15 cellular contexts compared by ENCODE assay signal in genomic region chr18:1018211-1018651, GRCh38.
DNase-seq lines count a peak whose midpoint lies in the region; ATAC-seq and TF ChIP-seq lines count a peak whose summit lies in the region.
"Had no signal": no experiment of that assay in that cellular context is flagged by ENCODE, and none has a peak within 500 bp of the region (broad histone marks: within the 10 kb centered on the region; RNA-seq: fewer than 3 reads in every experiment).

No MANE protein-coding gene starts in this region.

- no peaks in the 10 kb centered on the region for H3K9me3 ChIP-seq in adipocyte (ENCODE audit: control insufficient read depth, low read length)
- no peaks in the 10 kb centered on the region for H3K9me3 ChIP-seq in MM.1S (replicated peaks; ENCODE audit: insufficient read depth, low read length)
- H3K9me3 ChIP-seq: ascending aorta, psoas muscle, stomach had no signal

- DNase-seq in EH (ENCODE audit: low read depth) (peak; percentile 71), NCI-H146 (lab: John Stamatoyannopoulos, UW) (peak; percentile 93), adipocyte (ENCODE audit: low read depth) (peak; percentile 42), mesothelial cell of epicardium (ENCODE audit: low spot score in 2 of 2, unreplicated experiment in 2 of 2) (no peak), MM.1S (no peak)
- no peak for DNase-seq in effector memory CD8-positive, alpha-beta T cell
- no peak for DNase-seq in activated CD4-positive, alpha-beta memory T cell treated with anti-CD3 and anti-CD28 coated beads, Interleukin-2, amount 10 ng/mL, durations not matched to agents 7 days and 5 days
- DNase-seq: activated CD4-positive, CD25-positive, alpha-beta regulatory T cell treated with anti-CD3 and anti-CD28 coated beads, Interleukin-2, amount 50 U/mL, for 72 hours; activated T-cell treated with anti-CD3 and anti-CD28 coated beads, Interleukin-2, amount 50 U/mL, for 48 hours; psoas muscle; stomach; T-helper 1 cell had no signal

- H3K27me3 ChIP-seq in adipocyte (replicated peaks; ENCODE audit: control insufficient read depth, insufficient read depth, low read length) = no peaks in the 10 kb centered on the region
- H3K27me3 ChIP-seq in MM.1S (replicated peaks; ENCODE audit: insufficient read depth, low read length) = no peaks in the 10 kb centered on the region
- H3K27me3 ChIP-seq: ascending aorta, stomach had no signal

- no peak overlapping the region for H3K27ac ChIP-seq in MM.1S (ENCODE audit: low read length)
- H3K27ac ChIP-seq: ascending aorta, C4-2B, psoas muscle, stomach had no signal

- H3K4me1 ChIP-seq in adipocyte (ENCODE audit: control insufficient read depth, insufficient read depth, low read length) (peaks cover 32% of the 10 kb centered on the region), MM.1S (ENCODE audit: low read length) (no peaks in the 10 kb centered on the region)
- H3K4me1 ChIP-seq: psoas muscle, stomach had no signal

- no peak overlapping the region for H3K4me3 Mint-ChIP-seq in mesothelial cell of epicardium
- no peak overlapping the region for H3K4me3 Mint-ChIP-seq in effector memory CD8-positive, alpha-beta T cell
- no peak overlapping the region for H3K4me3 Mint-ChIP-seq in activated CD4-positive, alpha-beta memory T cell treated with anti-CD3 and anti-CD28 coated beads, Interleukin-2, amount 10 ng/mL, durations not matched to agents 7 days and 5 days

- peaks cover 64% of the 10 kb centered on the region for H3K4me1 Mint-ChIP-seq in mesothelial cell of epicardium
- H3K4me1 Mint-ChIP-seq in effector memory CD8-positive, alpha-beta T cell (ENCODE audit: low read depth in 2 of 2) = no peaks in the 10 kb centered on the region
- no peaks in the 10 kb centered on the region for H3K4me1 Mint-ChIP-seq in activated CD4-positive, alpha-beta memory T cell treated with anti-CD3 and anti-CD28 coated beads, Interleukin-2, amount 10 ng/mL, durations not matched to agents 7 days and 5 days

- CTCF ChIA-PET in activated CD4-positive, alpha-beta memory T cell treated with anti-CD3 and anti-CD28 coated beads, Interleukin-2, amount 10 ng/mL, durations not matched to agents 7 days and 5 days (lab: Charles Lee) = no interaction called here

- no peak overlapping the region for H2AFZ ChIP-seq in MM.1S (ENCODE audit: low read length)

- H3K9ac ChIP-seq in adipocyte (ENCODE audit: low read length) (no peak overlapping the region), MM.1S (ENCODE audit: low read length) (no peak overlapping the region)

- H3K79me2 ChIP-seq in MM.1S (ENCODE audit: low read length) = no peaks in the 10 kb centered on the region

- no peak overlapping the region for H3K4me3 ChIP-seq in adipocyte (ENCODE audit: low read length)
- no peak overlapping the region for H3K4me3 ChIP-seq in MM.1S (ENCODE audit: low read length)
- H3K4me3 ChIP-seq: ascending aorta, psoas muscle, stomach had no signal

- no peaks in the 10 kb centered on the region for H3F3A ChIP-seq in MM.1S (ENCODE audit: insufficient read depth, low read length)

- peak overlapping the region; percentile 95 for H3K27ac Mint-ChIP-seq in mesothelial cell of epicardium
- no peak overlapping the region for H3K27ac Mint-ChIP-seq in effector memory CD8-positive, alpha-beta T cell
- H3K27ac Mint-ChIP-seq in activated CD4-positive, alpha-beta memory T cell treated with anti-CD3 and anti-CD28 coated beads, Interleukin-2, amount 10 ng/mL, durations not matched to agents 7 days and 5 days = no peak overlapping the region

- no peak for ATAC-seq in effector memory CD8-positive, alpha-beta T cell (replicated peaks)
- no peak for ATAC-seq in HG03025 (IDR thresholded peaks at IDR 0.05; ENCODE audit: low FRiP score, unreplicated experiment)
- ATAC-seq: psoas muscle had no signal

- H3K9me3 Mint-ChIP-seq in mesothelial cell of epicardium = no peaks in the 10 kb centered on the region
- H3K9me3 Mint-ChIP-seq in effector memory CD8-positive, alpha-beta T cell = no peaks in the 10 kb centered on the region
- no peaks in the 10 kb centered on the region for H3K9me3 Mint-ChIP-seq in activated CD4-positive, alpha-beta memory T cell treated with anti-CD3 and anti-CD28 coated beads, Interleukin-2, amount 10 ng/mL, durations not matched to agents 7 days and 5 days

- POLR2A ChIA-PET in activated CD4-positive, alpha-beta memory T cell treated with anti-CD3 and anti-CD28 coated beads, Interleukin-2, amount 10 ng/mL, durations not matched to agents 7 days and 5 days (lab: Charles Lee) = no interaction called here

- H3K9me2 ChIP-seq in MM.1S (replicated peaks; ENCODE audit: insufficient read depth, low read length) = no peaks in the 10 kb centered on the region

- no peaks in the 10 kb centered on the region for H4K20me1 ChIP-seq in MM.1S (ENCODE audit: insufficient read depth, low read length)

- TF ChIP-seq CTCF in mesothelial cell of epicardium (IDR thresholded peaks at IDR 0.05; ENCODE audit: unreplicated experiment) (no peak), MM.1S (IDR thresholded peaks at IDR 0.05; ENCODE audit: low read length) (no peak)

- H3K36me3 ChIP-seq in adipocyte (ENCODE audit: control insufficient read depth, insufficient read depth, low read length, severe bottlenecking) (no peaks in the 10 kb centered on the region), MM.1S (replicated peaks; ENCODE audit: insufficient read depth, low read length) (no peaks in the 10 kb centered on the region)
- H3K36me3 ChIP-seq: ascending aorta, stomach had no signal

- no peaks in the 10 kb centered on the region for H3K27me3 Mint-ChIP-seq in mesothelial cell of epicardium (ENCODE audit: low read depth)
- H3K27me3 Mint-ChIP-seq in effector memory CD8-positive, alpha-beta T cell = peaks cover 0 to 8% of the 10 kb centered on the region in 2 donors
- H3K27me3 Mint-ChIP-seq in activated CD4-positive, alpha-beta memory T cell treated with anti-CD3 and anti-CD28 coated beads, Interleukin-2, amount 10 ng/mL, durations not matched to agents 7 days and 5 days = peaks cover 2% of the 10 kb centered on the region

- no peaks in the 10 kb centered on the region for H3K36me3 Mint-ChIP-seq in mesothelial cell of epicardium
- no peaks in the 10 kb centered on the region for H3K36me3 Mint-ChIP-seq in effector memory CD8-positive, alpha-beta T cell (ENCODE audit: insufficient read depth)
- no peaks in the 10 kb centered on the region for H3K36me3 Mint-ChIP-seq in activated CD4-positive, alpha-beta memory T cell treated with anti-CD3 and anti-CD28 coated beads, Interleukin-2, amount 10 ng/mL, durations not matched to agents 7 days and 5 days (ENCODE audit: low read depth)

- H3K4me2 ChIP-seq in MM.1S (ENCODE audit: low read depth, low read length) = no peak overlapping the region

Comparison
In these comparisons a context has a peak if more than half of its experiments do, and no peak if none do; other contexts are left out.
1. DNase-seq: peak in EH (single experiment), NCI-H146 (single experiment) and adipocyte (single experiment); none in mesothelial cell of epicardium (0 of 2), MM.1S (single experiment), effector memory CD8-positive, alpha-beta T cell (0 of 3) and activated CD4-positive, alpha-beta memory T cell treated with anti-CD3 and anti-CD28 coated beads, Interleukin-2, amount 10 ng/mL, durations not matched to agents 7 days and 5 days (single experiment).